Comparison of ENCODE assay signal across 2 cellular contexts in genomic region chr15:41782486-41783271, GRCh38.
TF ChIP-seq lines count a peak whose summit lies in the region.

No MANE protein-coding gene starts in this region.

TF ChIP-seq in HepG2, 621 proteins besides CTCF, POLR2A, EP300 and RAD21:
- TF ChIP-seq HMG20A (CRISPR knock-in tag; IDR thresholded peaks at IDR 0.05; ENCODE audit: borderline replicate concordance) (no peak), GATAD1 (CRISPR knock-in tag; IDR thresholded peaks at IDR 0.05) (no peak), MAX (IDR thresholded peaks at IDR 0.05) (no peak), ZBTB20 (CRISPR knock-in tag; IDR thresholded peaks at IDR 0.05; ENCODE audit: borderline replicate concordance, low read depth) (no peak), DBP (CRISPR knock-in tag; IDR thresholded peaks at IDR 0.05; ENCODE audit: not compliant biosample characterization) (no peak), THAP7 (CRISPR knock-in tag; IDR thresholded peaks at IDR 0.05) (no peak), SP4 (CRISPR knock-in tag; IDR thresholded peaks at IDR 0.05) (no peak), HNRNPUL1 (IDR thresholded peaks at IDR 0.05; ENCODE audit: low read depth, low read length) (no peak), ZNF549 (CRISPR knock-in tag; IDR thresholded peaks at IDR 0.05) (no peak)

TF ChIP-seq in IMR-90, 13 proteins besides CTCF, POLR2A, EP300 and RAD21:
- TF ChIP-seq ELK1 (IDR thresholded peaks at IDR 0.05; ENCODE audit: borderline replicate concordance, low read depth, low read length) (no peak), RCOR1 (IDR thresholded peaks at IDR 0.05; ENCODE audit: insufficient replicate concordance, low read length) (no peak), RFX5 (IDR thresholded peaks at IDR 0.05; ENCODE audit: low read depth, low read length) (no peak), NFE2L2 (IDR thresholded peaks at IDR 0.05; ENCODE audit: low read depth, low read length) (no peak), BHLHE40 (IDR thresholded peaks at IDR 0.05; ENCODE audit: low read depth, low read length) (no peak), USF2 (IDR thresholded peaks at IDR 0.05; ENCODE audit: low read depth, low read length) (no peak), MAFK (IDR thresholded peaks at IDR 0.05; ENCODE audit: low read depth, low read length) (no peak), FOS (IDR thresholded peaks at IDR 0.05; ENCODE audit: low read depth, low read length) (no peak), MAZ (IDR thresholded peaks at IDR 0.05; ENCODE audit: borderline replicate concordance, low read depth, low read length) (no peak), CEBPB (IDR thresholded peaks at IDR 0.05; ENCODE audit: low read depth, low read length) (no peak), CHD1 (IDR thresholded peaks at IDR 0.05; ENCODE audit: low read depth, low read length) (no peak), MXI1 (IDR thresholded peaks at IDR 0.05; ENCODE audit: borderline replicate concordance, low read depth, low read length) (no peak), SMC3 (IDR thresholded peaks at IDR 0.05; ENCODE audit: low read depth, low read length) (no peak)
TF ChIP-seq in IMR-90: peak in this region for 0.
